In genomic region chr3:52253314-52254260, GRCh38 we compare ENCODE assay signal across 1 cellular context.
TF ChIP-seq lines count a peak whose summit lies in the region.

No MANE protein-coding gene starts in this region.

TF ChIP-seq in K562, 482 proteins besides CTCF, POLR2A, EP300 and RAD21:
- TF ChIP-seq PHF8 (IDR thresholded peaks at IDR 0.05; ENCODE audit: borderline replicate concordance, low read length) = no peak
- TF ChIP-seq FOXM1 (IDR thresholded peaks at IDR 0.05; ENCODE audit: low read depth) = no peak
- no peak for TF ChIP-seq FOXM1 (CRISPR knock-in tag; IDR thresholded peaks at IDR 0.05; ENCODE audit: low read depth)
- TF ChIP-seq MAX (CRISPR knock-in tag; IDR thresholded peaks at IDR 0.05) = no peak
- peak; percentile 33 for TF ChIP-seq MEIS2 (IDR thresholded peaks at IDR 0.05; ENCODE audit: partially characterized antibody)
- no peak for TF ChIP-seq NFE2L1 (tag; IDR thresholded peaks at IDR 0.05; ENCODE audit: borderline replicate concordance, low read depth)
- no peak for TF ChIP-seq MGA (IDR thresholded peaks at IDR 0.05)
- TF ChIP-seq SPI1 (IDR thresholded peaks at IDR 0.05; ENCODE audit: borderline replicate concordance, low read depth, low read length) = peak; percentile 93
- TF ChIP-seq PKNOX1 (IDR thresholded peaks at IDR 0.05) = peak; percentile 29; the same call in 1 of the 2 replicates
- TF ChIP-seq RFX5 (IDR thresholded peaks at IDR 0.05; ENCODE audit: low read depth, low read length) = no peak
- TF ChIP-seq ZNF436 (CRISPR knock-in tag; IDR thresholded peaks at IDR 0.05) = no peak
- no peak for TF ChIP-seq GATA2 (CRISPR knock-in tag; IDR thresholded peaks at IDR 0.05)
- TF ChIP-seq, protein P1, sequence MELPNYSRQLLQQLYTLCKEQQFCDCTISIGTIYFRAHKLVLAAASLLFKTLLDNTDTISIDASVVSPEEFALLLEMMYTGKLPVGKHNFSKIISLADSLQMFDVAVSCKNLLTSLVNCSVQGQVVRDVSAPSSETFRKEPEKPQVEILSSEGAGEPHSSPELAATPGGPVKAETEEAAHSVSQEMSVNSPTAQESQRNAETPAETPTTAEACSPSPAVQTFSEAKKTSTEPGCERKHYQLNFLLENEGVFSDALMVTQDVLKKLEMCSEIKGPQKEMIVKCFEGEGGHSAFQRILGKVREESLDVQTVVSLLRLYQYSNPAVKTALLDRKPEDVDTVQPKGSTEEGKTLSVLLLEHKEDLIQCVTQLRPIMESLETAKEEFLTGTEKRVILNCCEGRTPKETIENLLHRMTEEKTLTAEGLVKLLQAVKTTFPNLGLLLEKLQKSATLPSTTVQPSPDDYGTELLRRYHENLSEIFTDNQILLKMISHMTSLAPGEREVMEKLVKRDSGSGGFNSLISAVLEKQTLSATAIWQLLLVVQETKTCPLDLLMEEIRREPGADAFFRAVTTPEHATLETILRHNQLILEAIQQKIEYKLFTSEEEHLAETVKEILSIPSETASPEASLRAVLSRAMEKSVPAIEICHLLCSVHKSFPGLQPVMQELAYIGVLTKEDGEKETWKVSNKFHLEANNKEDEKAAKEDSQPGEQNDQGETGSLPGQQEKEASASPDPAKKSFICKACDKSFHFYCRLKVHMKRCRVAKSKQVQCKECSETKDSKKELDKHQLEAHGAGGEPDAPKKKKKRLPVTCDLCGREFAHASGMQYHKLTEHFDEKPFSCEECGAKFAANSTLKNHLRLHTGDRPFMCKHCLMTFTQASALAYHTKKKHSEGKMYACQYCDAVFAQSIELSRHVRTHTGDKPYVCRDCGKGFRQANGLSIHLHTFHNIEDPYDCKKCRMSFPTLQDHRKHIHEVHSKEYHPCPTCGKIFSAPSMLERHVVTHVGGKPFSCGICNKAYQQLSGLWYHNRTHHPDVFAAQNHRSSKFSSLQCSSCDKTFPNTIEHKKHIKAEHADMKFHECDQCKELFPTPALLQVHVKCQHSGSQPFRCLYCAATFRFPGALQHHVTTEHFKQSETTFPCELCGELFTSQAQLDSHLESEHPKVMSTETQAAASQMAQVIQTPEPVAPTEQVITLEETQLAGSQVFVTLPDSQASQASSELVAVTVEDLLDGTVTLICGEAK (IDR thresholded peaks at IDR 0.05) = no peak
- TF ChIP-seq, protein P1 (CRISPR knock-in tag; IDR thresholded peaks at IDR 0.05) = no peak
- TF ChIP-seq JUN (IDR thresholded peaks at IDR 0.05; ENCODE audit: borderline replicate concordance, low read depth, low read length) = no peak
- no peak for TF ChIP-seq JUN (CRISPR knock-in tag; IDR thresholded peaks at IDR 0.05; ENCODE audit: borderline replicate concordance)
- TF ChIP-seq GTF2A2 (tag; IDR thresholded peaks at IDR 0.05) = no peak
- no peak for TF ChIP-seq ZNF347 (CRISPR knock-in tag; IDR thresholded peaks at IDR 0.05; ENCODE audit: low read depth)
- TF ChIP-seq POLR2AphosphoS2 (IDR thresholded peaks at IDR 0.05; ENCODE audit: low read length) = peak; percentile 70; the same call in 1 of the 2 replicates
- no peak for TF ChIP-seq ZNF12 (CRISPR knock-in tag; IDR thresholded peaks at IDR 0.05)
- TF ChIP-seq SUPT5H (IDR thresholded peaks at IDR 0.05) = 0 out of 2 replicates have a peak, but pooled peaks have one; percentile 32
- TF ChIP-seq ZNF384 (IDR thresholded peaks at IDR 0.05; ENCODE audit: low read depth, low read length) = 0 out of 2 replicates have a peak, but pooled peaks have one; percentile 32
TF ChIP-seq in K562: peak in this region for 6.
